In genomic region chr17:40224707-40225092, GRCh38 we compare ENCODE assay signal across 1 cellular context.
TF ChIP-seq lines count a peak whose summit lies in the region.

No MANE protein-coding gene starts in this region.

TF ChIP-seq in HepG2, 621 proteins besides CTCF, POLR2A, EP300 and RAD21:
- TF ChIP-seq, protein P1, sequence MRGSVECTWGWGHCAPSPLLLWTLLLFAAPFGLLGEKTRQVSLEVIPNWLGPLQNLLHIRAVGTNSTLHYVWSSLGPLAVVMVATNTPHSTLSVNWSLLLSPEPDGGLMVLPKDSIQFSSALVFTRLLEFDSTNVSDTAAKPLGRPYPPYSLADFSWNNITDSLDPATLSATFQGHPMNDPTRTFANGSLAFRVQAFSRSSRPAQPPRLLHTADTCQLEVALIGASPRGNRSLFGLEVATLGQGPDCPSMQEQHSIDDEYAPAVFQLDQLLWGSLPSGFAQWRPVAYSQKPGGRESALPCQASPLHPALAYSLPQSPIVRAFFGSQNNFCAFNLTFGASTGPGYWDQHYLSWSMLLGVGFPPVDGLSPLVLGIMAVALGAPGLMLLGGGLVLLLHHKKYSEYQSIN (CRISPR knock-in tag; IDR thresholded peaks at IDR 0.05; ENCODE audit: borderline replicate concordance), result no peak
- TF ChIP-seq ZNF781 (CRISPR knock-in tag; IDR thresholded peaks at IDR 0.05; ENCODE audit: borderline replicate concordance, not compliant biosample characterization) (no peak), REST (IDR thresholded peaks at IDR 0.05; ENCODE audit: borderline replicate concordance in 1 of 2, low read depth in 1 of 2, low read length in 2 of 2) (no peak), SMAD3 (CRISPR knock-in tag; IDR thresholded peaks at IDR 0.05) (no peak), AGO1 (IDR thresholded peaks at IDR 0.05; ENCODE audit: low read depth, low read length, poor library complexity, severe bottlenecking) (no peak), MLXIP (CRISPR knock-in tag; IDR thresholded peaks at IDR 0.05; ENCODE audit: borderline replicate concordance) (no peak), BRD4 (CRISPR knock-in tag; IDR thresholded peaks at IDR 0.05) (no peak), FLYWCH1 (CRISPR knock-in tag; IDR thresholded peaks at IDR 0.05) (no peak), ELF1 (CRISPR knock-in tag; IDR thresholded peaks at IDR 0.05) (no peak), MEIS2 (CRISPR knock-in tag; IDR thresholded peaks at IDR 0.05) (no peak), KMT2B (CRISPR knock-in tag; IDR thresholded peaks at IDR 0.05) (no peak), ZNF605 (CRISPR knock-in tag; IDR thresholded peaks at IDR 0.05) (no peak), HES4 (CRISPR knock-in tag; IDR thresholded peaks at IDR 0.05; ENCODE audit: borderline replicate concordance) (no peak), CAMTA2 (CRISPR knock-in tag; IDR thresholded peaks at IDR 0.05; ENCODE audit: borderline replicate concordance) (no peak)
TF ChIP-seq in HepG2: peak in this region for 0.
